ENCODE assay signal across 8 cellular contexts in genomic region chr3:119240582-119241434, GRCh38. TPM values are rescaled to one million over a fixed set of nuclear protein-coding genes. Genes with fewer than 3 reads are reported as not detected.
DNase-seq lines count a peak whose midpoint lies in the region; ATAC-seq, FAIRE-seq and TF ChIP-seq lines count a peak whose summit lies in the region.

A gene with protein sequence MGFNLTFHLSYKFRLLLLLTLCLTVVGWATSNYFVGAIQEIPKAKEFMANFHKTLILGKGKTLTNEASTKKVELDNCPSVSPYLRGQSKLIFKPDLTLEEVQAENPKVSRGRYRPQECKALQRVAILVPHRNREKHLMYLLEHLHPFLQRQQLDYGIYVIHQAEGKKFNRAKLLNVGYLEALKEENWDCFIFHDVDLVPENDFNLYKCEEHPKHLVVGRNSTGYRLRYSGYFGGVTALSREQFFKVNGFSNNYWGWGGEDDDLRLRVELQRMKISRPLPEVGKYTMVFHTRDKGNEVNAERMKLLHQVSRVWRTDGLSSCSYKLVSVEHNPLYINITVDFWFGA (minus strand): TSS chr3:119240878. CDS start chr3:119230099, 10,779 bp downstream.

- H3K27me3 ChIP-seq in right atrium auricular region, result no peaks in the 10 kb centered on the region
- no peaks in the 10 kb centered on the region for H3K27me3 ChIP-seq in psoas muscle (ENCODE audit: insufficient read depth in 3 of 3, low read length in 2 of 3)

- DNase-seq in NCI-H1694 (lab: John Stamatoyannopoulos, UW) (peak; percentile 46), right atrium auricular region (ENCODE audit: low spot score) (peak; percentile 79), psoas muscle (peak; percentile 88 to 92), urothelium cell line (ENCODE audit: low spot score) (peak; percentile 96)

- peaks cover 34% of the 10 kb centered on the region for H3K4me1 Mint-ChIP-seq in T-helper 1 cell treated with Interleukin-12 subunit alpha and Interleukin-12 subunit beta and Interleukin-4 antibody, amounts not matched to agents 30 μg/mL and 1 μg/mL, for 36 hours (ENCODE audit: low read depth)

- intact Hi-C loops in psoas muscle (cut with DNase I), result no loop called here

- H3K4me3 Mint-ChIP-seq in T-helper 1 cell treated with Interleukin-12 subunit alpha and Interleukin-12 subunit beta and Interleukin-4 antibody, amounts not matched to agents 30 μg/mL and 1 μg/mL, for 36 hours, result peak within 1 kb of the TSS; percentile 85

- peaks cover 14% of the 10 kb centered on the region for H3K36me3 Mint-ChIP-seq in T-helper 1 cell treated with Interleukin-12 subunit alpha and Interleukin-12 subunit beta and Interleukin-4 antibody, amounts not matched to agents 30 μg/mL and 1 μg/mL, for 36 hours (ENCODE audit: low read depth)

- H3K27ac Mint-ChIP-seq in T-helper 1 cell treated with Interleukin-12 subunit alpha and Interleukin-12 subunit beta and Interleukin-4 antibody, amounts not matched to agents 30 μg/mL and 1 μg/mL, for 36 hours, result peak within 1 kb of the TSS; percentile 74

- H3K9me3 Mint-ChIP-seq in T-helper 1 cell treated with Interleukin-12 subunit alpha and Interleukin-12 subunit beta and Interleukin-4 antibody, amounts not matched to agents 30 μg/mL and 1 μg/mL, for 36 hours, result no peaks in the 10 kb centered on the region

- no peaks in the 10 kb centered on the region for H3K9me3 ChIP-seq in right atrium auricular region
- no peaks in the 10 kb centered on the region for H3K9me3 ChIP-seq in psoas muscle

- no peaks in the 10 kb centered on the region for H3K27me3 Mint-ChIP-seq in T-helper 1 cell treated with Interleukin-12 subunit alpha and Interleukin-12 subunit beta and Interleukin-4 antibody, amounts not matched to agents 30 μg/mL and 1 μg/mL, for 36 hours (ENCODE audit: low read depth)

- H3K4me1 ChIP-seq in right atrium auricular region (peaks cover 3 to 30% of the 10 kb centered on the region in 2 donors), psoas muscle (peaks cover 10% of the 10 kb centered on the region)

- peak within 1 kb of the TSS; percentile 72 for H3K27ac ChIP-seq in angular gyrus (ENCODE audit: low read depth, low read length)
- peak within 1 kb of the TSS; percentile 95 for H3K27ac ChIP-seq in right atrium auricular region
- peak within 1 kb of the TSS; percentile 92 for H3K27ac ChIP-seq in psoas muscle

- peak within 1 kb of the TSS; percentile 78 to 89 for H3K4me3 ChIP-seq in right atrium auricular region
- peak within 1 kb of the TSS; percentile 89 for H3K4me3 ChIP-seq in psoas muscle

- TF ChIP-seq CTCF in right atrium auricular region (IDR thresholded peaks at IDR 0.05), result no peak
- TF ChIP-seq CTCF in psoas muscle (IDR thresholded peaks at IDR 0.05), result no peak

- peak; percentile 56 for ATAC-seq in GM18499 (IDR thresholded peaks at IDR 0.05; ENCODE audit: insufficient read depth, unreplicated experiment)
- ATAC-seq in HG02870 (IDR thresholded peaks at IDR 0.05; ENCODE audit: unreplicated experiment), result peak; percentile 84
- peak; percentile 92 to 96 (median 94) for ATAC-seq in psoas muscle

- no peaks in the 10 kb centered on the region for H3K36me3 ChIP-seq in right atrium auricular region
- peaks cover 0 to 12% of the 10 kb centered on the region in 2 donors for H3K36me3 ChIP-seq in psoas muscle (ENCODE audit: insufficient read depth in 1 of 2, low read depth in 1 of 2)

- peak; percentile 55 for FAIRE-seq in urothelium cell line (lab: Jason Lieb, UNC)

- WGBS in psoas muscle, 3 donors, result 1 to 3% (median 2%) methylated on average over 63 to 71 of the region's 71 CpGs

RNA-seq across cellular contexts. Expression of the gene that starts here (rescaled TPM):
- total RNA-seq in right atrium auricular region (10 to 100 TPM; 15.6 to 16.4 TPM), psoas muscle (1 to 10 TPM; 5.4 to 7.8 (median 6.9) TPM)
- 10 to 100 TPM in 1 of 3 donors, 1 to 10 TPM in 2; 3.2 to 12.7 (median 5.7) TPM for polyA plus RNA-seq in psoas muscle

Comparison
In these comparisons a context has a peak if more than half of its experiments do, and no peak if none do; other contexts are left out.
1. Peak in every context shown above with its lines: DNase-seq, ATAC-seq, H3K4me3 ChIP-seq and H3K27ac ChIP-seq.
2. DNase-seq: peak in every context shown above with its lines; median percentile 96 in urothelium cell line; 90 in psoas muscle; 79 in right atrium auricular region; 46 in NCI-H1694.